ENCODE assay signal across 8 cellular contexts in the genomic region with DNA sequence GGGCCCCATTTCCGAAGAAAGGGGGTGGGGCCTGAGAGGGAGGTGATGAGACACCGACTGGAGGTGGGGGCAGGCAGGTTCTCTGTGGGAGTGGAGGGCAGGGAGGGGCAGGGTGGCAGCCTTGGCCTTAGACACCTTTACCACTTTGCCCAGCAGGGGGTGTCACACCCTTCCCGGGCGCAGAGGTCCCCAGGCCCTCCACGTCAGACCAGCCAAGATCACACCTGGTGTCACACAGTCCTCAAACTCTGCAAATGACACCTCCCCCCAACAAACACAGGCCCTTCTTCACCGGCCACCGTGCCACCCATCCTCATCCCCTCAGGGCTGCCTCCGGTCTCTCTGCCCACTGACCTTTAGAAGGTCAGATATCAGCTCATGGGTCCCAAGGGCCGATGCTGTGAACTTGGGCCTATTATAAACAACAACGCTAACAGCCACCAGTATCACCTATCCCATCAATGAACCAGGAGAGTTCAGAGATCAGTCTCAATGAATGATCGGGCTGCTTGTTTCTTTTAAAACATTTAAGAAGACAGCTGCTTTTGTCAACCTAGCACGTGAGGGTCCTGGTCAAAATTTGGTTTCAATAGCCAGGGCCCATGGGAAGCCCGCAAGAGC.
DNase-seq lines count a peak whose midpoint lies in the region; ATAC-seq and TF ChIP-seq lines count a peak whose summit lies in the region.

No MANE protein-coding gene starts in this region.

- intact Hi-C loops in heart left ventricle (cut with DNase I) (loop anchor here in 8 of 10 donors (2.0 to 10.0 kb wide), 5 partner anchors 95 to 175 kb away; no protein-coding TSS in a partner anchor), cardiac septum (cut with DNase I) (loop anchor here (2.0 to 10.0 kb wide), 3 partner anchors 96 to 868 kb away; a partner anchor contains a TSS), lower lobe of right lung (cut with DNase I) (no loop called here)

- H3K4me3 Mint-ChIP-seq in activated naive CD8-positive, alpha-beta T cell treated with anti-CD3 and anti-CD28 coated beads for 36 hours = peak overlapping the region; percentile 81

- H3K4me3 ChIP-seq in heart left ventricle (peak overlapping the region in 6 of 12 donors; percentile 8 to 87 (median 78)), lower lobe of right lung (peak overlapping the region; percentile 78)

- 44 to 68% (median 56%) methylated on average over 11 to 13 of the region's 13 CpGs for WGBS in heart left ventricle, 4 donors

- TF ChIP-seq CTCF in heart left ventricle (IDR thresholded peaks at IDR 0.05) (peak in 10 of 12 donors; percentile 28 to 58 (median 42)), lower lobe of right lung (IDR thresholded peaks at IDR 0.05) (peak; percentile 46)

- H3K36me3 ChIP-seq in heart left ventricle (peaks cover 0 to 3% (median 0%) of the 10 kb centered on the region in 9 donors), lower lobe of right lung (no peaks in the 10 kb centered on the region)

- in situ Hi-C loops in SK-MEL-5 (cut with HindIII; ENCODE audit: low pct_unique_long_range_greater_than_20kb, low sequenced_read_pairs) = no loop called here

- H3K4me1 ChIP-seq in heart left ventricle = peaks cover 14 to 85% (median 62%) of the 10 kb centered on the region in 12 donors
- H3K4me1 ChIP-seq in lower lobe of right lung = peaks cover 73% of the 10 kb centered on the region

- peaks cover 31% of the 10 kb centered on the region for H3K4me1 Mint-ChIP-seq in activated naive CD8-positive, alpha-beta T cell treated with anti-CD3 and anti-CD28 coated beads for 36 hours

- no peaks in the 10 kb centered on the region for H3K9me3 Mint-ChIP-seq in activated naive CD8-positive, alpha-beta T cell treated with anti-CD3 and anti-CD28 coated beads for 36 hours

- H3K27me3 ChIP-seq in heart left ventricle = no peaks in the 10 kb centered on the region
- H3K27me3 ChIP-seq in lower lobe of right lung (ENCODE audit: low read depth) = no peaks in the 10 kb centered on the region

- H3K27me3 Mint-ChIP-seq in activated naive CD8-positive, alpha-beta T cell treated with anti-CD3 and anti-CD28 coated beads for 36 hours = no peaks in the 10 kb centered on the region

- ATAC-seq in heart left ventricle (peak; percentile 10 to 31 (median 24)), lower lobe of right lung (peak; percentile 75), GM18868 (IDR thresholded peaks at IDR 0.05; ENCODE audit: unreplicated experiment) (no peak), GM19324 (IDR thresholded peaks at IDR 0.05; ENCODE audit: low FRiP score, unreplicated experiment) (no peak)

- no peak overlapping the region for H3K27ac Mint-ChIP-seq in activated naive CD8-positive, alpha-beta T cell treated with anti-CD3 and anti-CD28 coated beads for 36 hours

- no peaks in the 10 kb centered on the region for H3K9me3 ChIP-seq in heart left ventricle
- H3K9me3 ChIP-seq in lower lobe of right lung = no peaks in the 10 kb centered on the region

- TF ChIP-seq POLR2A in heart left ventricle (IDR thresholded peaks at IDR 0.05) = no peak

- H3K36me3 Mint-ChIP-seq in activated naive CD8-positive, alpha-beta T cell treated with anti-CD3 and anti-CD28 coated beads for 36 hours = no peaks in the 10 kb centered on the region

- DNase-seq in heart left ventricle (peak in 1 of 5 donors; percentile 58), cardiac septum (ENCODE audit: low spot score) (no peak), SK-MEL-5 (ENCODE audit: low read depth, low spot score) (peak; percentile 23), lower lobe of right lung (peak; percentile 79)
- peak; percentile 76 for DNase-seq in activated naive CD8-positive, alpha-beta T cell treated with anti-CD3 and anti-CD28 coated beads for 36 hours
- peak; percentile 27 for DNase-seq in stimulated activated CD8-positive, alpha-beta memory T cell treated with anti-CD3 and anti-CD28 coated beads, Interleukin-7, amount 100 ng/mL, for 24 hours (ENCODE audit: low read depth)

- H3K27ac ChIP-seq in heart left ventricle (peak overlapping the region in 9 of 12 donors; percentile 22 to 94 (median 89)), lower lobe of right lung (peak overlapping the region; percentile 93)

Comparison
In these comparisons a context has a peak if more than half of its experiments do, and no peak if none do; other contexts are left out.
1. ATAC-seq: peak in heart left ventricle (4 of 4) and lower lobe of right lung (2 of 2); none in GM18868 (single experiment) and GM19324 (single experiment).